Comparison of ENCODE assay signal across 26 cellular contexts in the genomic region with DNA sequence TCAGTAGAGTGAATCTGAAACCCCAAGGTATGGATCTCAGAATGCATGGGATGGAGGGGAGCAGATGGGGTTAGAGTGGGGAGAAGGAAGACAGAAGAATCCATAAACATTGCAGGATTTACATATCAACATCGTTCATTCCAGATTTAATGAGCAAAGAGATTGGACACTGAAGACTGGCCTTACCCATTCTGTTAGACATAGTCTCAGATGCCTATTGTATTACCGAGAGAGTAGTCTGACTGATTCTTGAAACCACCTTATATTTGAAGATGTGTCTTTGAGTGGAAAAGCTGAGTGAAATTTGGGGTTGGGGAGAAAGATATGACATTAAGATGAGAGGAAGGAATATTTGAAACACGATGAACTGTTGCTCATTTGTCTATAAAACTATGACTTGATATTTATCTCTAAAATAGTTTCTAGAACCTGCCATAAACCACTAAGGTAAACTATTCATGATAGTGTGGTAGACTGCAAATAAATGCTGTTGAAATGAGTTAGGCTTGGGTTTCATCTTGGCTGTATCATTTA. TPM values are rescaled to one million over a fixed set of nuclear protein-coding genes. Genes with fewer than 3 reads are reported as not detected.
"Had no signal": no experiment of that assay in that cellular context is flagged by ENCODE, and none has a peak within 500 bp of the region (broad histone marks: within the 10 kb centered on the region; RNA-seq: fewer than 3 reads in every experiment).

No MANE protein-coding gene starts in this region.

- H3K27ac Mint-ChIP-seq: activated CD8-positive, alpha-beta T cell treated with anti-CD3 and anti-CD28 coated beads, Interleukin-2, amount 10 ng/mL, durations not matched to agents 7 days and 5 days; activated naive CD8-positive, alpha-beta T cell; activated T-helper 2 cell treated with anti-CD3 and anti-CD28 coated beads, Interferon-gamma antibody, Interleukin-2, Interleukin-4, amounts not matched to agents 10 μg/mL and 5 μg/mL and 100 μg/mL, durations not matched to agents 14 hours and 24 hours and 36 hours; natural killer cell treated with Interleukin-12 subunit alpha and Interleukin-12 subunit beta and Interleukin-15 and Interleukin-18, amount 100 ng/mL, for 72 hours; progenitor cell of endocrine pancreas; stimulated activated naive CD8-positive, alpha-beta T cell treated with anti-CD3 and anti-CD28 coated beads, Interleukin-15, Interleukin-2, amounts not matched to agents 100 ng/mL and 50 ng/mL, for 24 hours; T-helper 17 cell had no signal

- H3K4me3 Mint-ChIP-seq: activated CD8-positive, alpha-beta T cell treated with anti-CD3 and anti-CD28 coated beads, Interleukin-2, amount 10 ng/mL, durations not matched to agents 7 days and 5 days; activated naive CD8-positive, alpha-beta T cell; natural killer cell treated with Interleukin-12 subunit alpha and Interleukin-12 subunit beta and Interleukin-15 and Interleukin-18, amount 100 ng/mL, for 72 hours; stimulated activated naive CD8-positive, alpha-beta T cell treated with anti-CD3 and anti-CD28 coated beads, Interleukin-15, Interleukin-2, amounts not matched to agents 100 ng/mL and 50 ng/mL, for 24 hours; T-helper 17 cell had no signal

- FAIRE-seq: bronchial epithelial cell had no signal

- DNase-seq: activated CD4-positive, alpha-beta T cell treated with anti-CD3 and anti-CD28 coated beads, Interleukin-2, amount 50 U/mL, for 1 hour; activated CD4-positive, CD25-positive, alpha-beta regulatory T cell; activated CD8-positive, alpha-beta T cell treated with anti-CD3 and anti-CD28 coated beads, Interleukin-2, amount 10 ng/mL, durations not matched to agents 7 days and 5 days; activated naive CD4-positive, alpha-beta T cell; activated T-cell treated with anti-CD3 and anti-CD28 coated beads, Interleukin-2, amount 50 U/mL, for 1 hour; amniotic stem cell; colonic mucosa; gastrocnemius medialis; hippocampal formation; left ventricle myocardium inferior; mammary epithelial cell; midbrain; stimulated activated CD4-positive, alpha-beta T cell treated with anti-CD3 and anti-CD28 coated beads, Interleukin-2, amount 100 ng/mL, for 48 hours; stimulated activated CD8-positive, alpha-beta memory T cell treated with anti-CD3 and anti-CD28 coated beads, Interleukin-4, amount 100 ng/mL, for 48 hours; T-helper 17 cell had no signal

- H3K36me3 Mint-ChIP-seq: activated naive CD8-positive, alpha-beta T cell had no signal

- ATAC-seq: activated CD8-positive, alpha-beta T cell treated with anti-CD3 and anti-CD28 coated beads, Interleukin-2, amount 10 ng/mL, durations not matched to agents 7 days and 5 days; gastrocnemius medialis; natural killer cell treated with Interleukin-12 subunit alpha and Interleukin-12 subunit beta and Interleukin-15 and Interleukin-18, amount 100 ng/mL, for 72 hours; T-helper 17 cell had no signal

- H3K9me3 Mint-ChIP-seq: activated T-helper 2 cell treated with anti-CD3 and anti-CD28 coated beads, Interferon-gamma antibody, Interleukin-2, Interleukin-4, amounts not matched to agents 10 μg/mL and 5 μg/mL and 100 μg/mL, durations not matched to agents 14 hours and 24 hours and 36 hours; natural killer cell treated with Interleukin-12 subunit alpha and Interleukin-12 subunit beta and Interleukin-15 and Interleukin-18, amount 100 ng/mL, for 72 hours; stimulated activated naive CD8-positive, alpha-beta T cell treated with anti-CD3 and anti-CD28 coated beads, Interleukin-15, Interleukin-2, amounts not matched to agents 100 ng/mL and 50 ng/mL, for 24 hours had no signal

RNA-seq across cellular contexts. Expression of a gene that starts 5.7 kb away (rescaled TPM):
- total RNA-seq: bronchial epithelial cell, osteocyte, progenitor cell of endocrine pancreas had no signal

RNA-seq across cellular contexts. Expression of a gene that starts 38.4 kb away (rescaled TPM):
- total RNA-seq: activated CD8-positive, alpha-beta T cell treated with anti-CD3 and anti-CD28 coated beads, Interleukin-2, amount 10 ng/mL, durations not matched to agents 7 days and 5 days; activated T-helper 2 cell treated with anti-CD3 and anti-CD28 coated beads, Interferon-gamma antibody, Interleukin-2, Interleukin-4, amounts not matched to agents 10 μg/mL and 5 μg/mL and 100 μg/mL, durations not matched to agents 14 hours and 24 hours and 36 hours; colonic mucosa; esophagus muscularis mucosa; gastrocnemius medialis; left ventricle myocardium inferior; mammary epithelial cell; natural killer cell treated with Interleukin-12 subunit alpha and Interleukin-12 subunit beta and Interleukin-15 and Interleukin-18, amount 100 ng/mL, for 72 hours; osteocyte; progenitor cell of endocrine pancreas; suprapubic skin; T-helper 17 cell; tibial nerve; urinary bladder had no signal
- polyA plus RNA-seq: mammary epithelial cell, urinary bladder had no signal
